In genomic region chr14:19993438-19993837, GRCh38 we compare ENCODE assay signal across 38 cellular contexts. TPM values are rescaled to one million over a fixed set of nuclear protein-coding genes. Genes with fewer than 3 reads are reported as not detected.
"Had no signal": no experiment of that assay in that cellular context is flagged by ENCODE, and none has a peak within 500 bp of the region (broad histone marks: within the 10 kb centered on the region; RNA-seq: fewer than 3 reads in every experiment).

No MANE protein-coding gene starts in this region.

- H3K27ac ChIP-seq: adrenal gland, ascending aorta, body of pancreas, brain microvascular endothelial cell, breast epithelium, cardiac muscle cell had no signal

- H3K36me3 ChIP-seq: adrenal gland, ascending aorta, brain microvascular endothelial cell, breast epithelium, cardiac muscle cell had no signal

- ATAC-seq: activated naive CD4-positive, alpha-beta T cell treated with anti-CD3 and anti-CD28 coated beads, Interleukin-2, amount 50 U/mL, for 72 hours; activated naive CD8-positive, alpha-beta T cell treated with anti-CD3 and anti-CD28 coated beads, Interleukin-2, amount 50 U/mL, for 24 hours; activated T-cell treated with anti-CD3 and anti-CD28 coated beads, Interleukin-2, amount 50 U/mL, for 4 hours; activated T-cell treated with anti-CD3 and anti-CD28 coated beads, Interleukin-2, amount 50 U/mL, for 72 hours; activated T-helper 17 cell treated with anti-CD3 and anti-CD28 coated beads, Interleukin-2, amount 50 U/mL, for 72 hours; body of pancreas had no signal

- DNase-seq: activated effector memory CD4-positive, alpha-beta T cell treated with anti-CD3 and anti-CD28 coated beads, Interleukin-2, amount 50 U/mL, for 16 hours; activated effector memory CD4-positive, alpha-beta T cell treated with Interleukin-2 at 50 U/mL for 16 hours; activated gamma-delta T cell; activated gamma-delta T cell treated with Interleukin-2 at 50 U/mL for 16 hours; activated naive CD4-positive, alpha-beta T cell; activated naive CD4-positive, alpha-beta T cell treated with anti-CD3 and anti-CD28 coated beads for 36 hours; activated naive CD4-positive, alpha-beta T cell treated with anti-CD3 and anti-CD28 coated beads, Interleukin-2, amount 10 ng/mL, durations not matched to agents 7 days and 5 days; activated naive CD4-positive, alpha-beta T cell treated with anti-CD3 and anti-CD28 coated beads, Interleukin-2, amount 50 U/mL, for 16 hours; activated naive CD4-positive, alpha-beta T cell treated with Interleukin-2 at 50 U/mL for 16 hours; activated naive CD8-positive, alpha-beta T cell treated with anti-CD3 and anti-CD28 coated beads for 36 hours; activated naive CD8-positive, alpha-beta T cell treated with anti-CD3 and anti-CD28 coated beads, Interleukin-2, amount 10 ng/mL, durations not matched to agents 7 days and 5 days; activated naive CD8-positive, alpha-beta T cell treated with anti-CD3 and anti-CD28 coated beads, Interleukin-2, amount 50 U/mL, for 24 hours; activated T-cell treated with anti-CD3 and anti-CD28 coated beads, Interleukin-2, amount 50 U/mL, for 4 hours; activated T-cell treated with anti-CD3 and anti-CD28 coated beads, Interleukin-2, amount 50 U/mL, for 48 hours; activated T-cell treated with anti-CD3 and anti-CD28 coated beads, Interleukin-2, amount 50 U/mL, for 72 hours; adrenal gland; amniotic stem cell; amygdala; anterior cingulate cortex; aorta; body of pancreas; brain microvascular endothelial cell; caudate nucleus; central memory CD4-positive, alpha-beta T cell; cerebellar nuclear complex had no signal

- H3K27me3 ChIP-seq: adrenal gland, ascending aorta, body of pancreas, brain microvascular endothelial cell, breast epithelium, cardiac muscle cell had no signal

- H3K4me1 ChIP-seq: adrenal gland, ascending aorta, body of pancreas, breast epithelium had no signal

- H3K9me3 ChIP-seq: adrenal gland, ascending aorta, body of pancreas, breast epithelium had no signal

- H3K4me3 ChIP-seq: adrenal gland, ascending aorta, body of pancreas, breast epithelium, cardiac muscle cell had no signal

RNA-seq across cellular contexts. Expression of gene OR4Q2, which starts 8.5 kb away (rescaled TPM):
- total RNA-seq: activated naive CD4-positive, alpha-beta T cell treated with anti-CD3 and anti-CD28 coated beads for 36 hours; activated naive CD4-positive, alpha-beta T cell treated with anti-CD3 and anti-CD28 coated beads, Interleukin-2, amount 50 U/mL, for 72 hours; activated naive CD8-positive, alpha-beta T cell treated with anti-CD3 and anti-CD28 coated beads for 36 hours; activated naive CD8-positive, alpha-beta T cell treated with anti-CD3 and anti-CD28 coated beads, Interleukin-2, amount 10 ng/mL, durations not matched to agents 7 days and 5 days; activated T-cell treated with anti-CD3 and anti-CD28 coated beads, Interleukin-2, amount 50 U/mL, for 4 hours; activated T-cell treated with anti-CD3 and anti-CD28 coated beads, Interleukin-2, amount 50 U/mL, for 72 hours; activated T-helper 1 cell treated with anti-CD3 and anti-CD28 coated beads, Interleukin-12 subunit alpha, Interleukin-12 subunit beta, Interleukin-2, Interleukin-4 antibody, amounts not matched to agents 30 ng/mL and 10 ng/mL and 1 ng/mL, durations not matched to agents 14 hours and 24 hours and 36 hours; activated T-helper 17 cell treated with anti-CD3 and anti-CD28 coated beads, Interleukin-2, amount 50 U/mL, for 72 hours; activated T-helper 2 cell treated with anti-CD3 and anti-CD28 coated beads, Interferon-gamma antibody, Interleukin-2, Interleukin-4, amounts not matched to agents 10 μg/mL and 5 μg/mL and 100 μg/mL, durations not matched to agents 14 hours and 24 hours and 36 hours; adrenal gland; aorta; ascending aorta; astrocyte; body of pancreas; breast epithelium; bronchial epithelial cell; cardiac muscle cell; cardiac septum; cerebellum; chondrocyte had no signal
- polyA plus RNA-seq: adipose tissue, adrenal gland, aorta, cardiac muscle cell had no signal

RNA-seq across cellular contexts. Expression of gene OR4K15, which starts 18.0 kb away (rescaled TPM):
- total RNA-seq: activated naive CD4-positive, alpha-beta T cell treated with anti-CD3 and anti-CD28 coated beads for 36 hours; activated naive CD4-positive, alpha-beta T cell treated with anti-CD3 and anti-CD28 coated beads, Interleukin-2, amount 50 U/mL, for 72 hours; activated naive CD8-positive, alpha-beta T cell treated with anti-CD3 and anti-CD28 coated beads for 36 hours; activated naive CD8-positive, alpha-beta T cell treated with anti-CD3 and anti-CD28 coated beads, Interleukin-2, amount 10 ng/mL, durations not matched to agents 7 days and 5 days; activated T-cell treated with anti-CD3 and anti-CD28 coated beads, Interleukin-2, amount 50 U/mL, for 4 hours; activated T-cell treated with anti-CD3 and anti-CD28 coated beads, Interleukin-2, amount 50 U/mL, for 72 hours; activated T-helper 1 cell treated with anti-CD3 and anti-CD28 coated beads, Interleukin-12 subunit alpha, Interleukin-12 subunit beta, Interleukin-2, Interleukin-4 antibody, amounts not matched to agents 30 ng/mL and 10 ng/mL and 1 ng/mL, durations not matched to agents 14 hours and 24 hours and 36 hours; activated T-helper 17 cell treated with anti-CD3 and anti-CD28 coated beads, Interleukin-2, amount 50 U/mL, for 72 hours; activated T-helper 2 cell treated with anti-CD3 and anti-CD28 coated beads, Interferon-gamma antibody, Interleukin-2, Interleukin-4, amounts not matched to agents 10 μg/mL and 5 μg/mL and 100 μg/mL, durations not matched to agents 14 hours and 24 hours and 36 hours; adrenal gland; aorta; ascending aorta; astrocyte; body of pancreas; breast epithelium; bronchial epithelial cell; cardiac muscle cell; cardiac septum; cerebellum; chondrocyte had no signal
- polyA plus RNA-seq: adipose tissue, adrenal gland, aorta, cardiac muscle cell had no signal

RNA-seq across cellular contexts. Expression of gene OR4K14, which starts 25.7 kb away (rescaled TPM):
- total RNA-seq: activated naive CD4-positive, alpha-beta T cell treated with anti-CD3 and anti-CD28 coated beads for 36 hours; activated naive CD4-positive, alpha-beta T cell treated with anti-CD3 and anti-CD28 coated beads, Interleukin-2, amount 50 U/mL, for 72 hours; activated naive CD8-positive, alpha-beta T cell treated with anti-CD3 and anti-CD28 coated beads for 36 hours; activated naive CD8-positive, alpha-beta T cell treated with anti-CD3 and anti-CD28 coated beads, Interleukin-2, amount 10 ng/mL, durations not matched to agents 7 days and 5 days; activated T-cell treated with anti-CD3 and anti-CD28 coated beads, Interleukin-2, amount 50 U/mL, for 4 hours; activated T-cell treated with anti-CD3 and anti-CD28 coated beads, Interleukin-2, amount 50 U/mL, for 72 hours; activated T-helper 1 cell treated with anti-CD3 and anti-CD28 coated beads, Interleukin-12 subunit alpha, Interleukin-12 subunit beta, Interleukin-2, Interleukin-4 antibody, amounts not matched to agents 30 ng/mL and 10 ng/mL and 1 ng/mL, durations not matched to agents 14 hours and 24 hours and 36 hours; activated T-helper 17 cell treated with anti-CD3 and anti-CD28 coated beads, Interleukin-2, amount 50 U/mL, for 72 hours; activated T-helper 2 cell treated with anti-CD3 and anti-CD28 coated beads, Interferon-gamma antibody, Interleukin-2, Interleukin-4, amounts not matched to agents 10 μg/mL and 5 μg/mL and 100 μg/mL, durations not matched to agents 14 hours and 24 hours and 36 hours; adrenal gland; aorta; ascending aorta; astrocyte; body of pancreas; breast epithelium; bronchial epithelial cell; cardiac muscle cell; cardiac septum; cerebellum; chondrocyte had no signal
- polyA plus RNA-seq: adipose tissue, adrenal gland, aorta, cardiac muscle cell had no signal

RNA-seq across cellular contexts. Expression of gene OR4K13, which starts 42.4 kb away (rescaled TPM):
- total RNA-seq: activated naive CD4-positive, alpha-beta T cell treated with anti-CD3 and anti-CD28 coated beads for 36 hours; activated naive CD4-positive, alpha-beta T cell treated with anti-CD3 and anti-CD28 coated beads, Interleukin-2, amount 50 U/mL, for 72 hours; activated naive CD8-positive, alpha-beta T cell treated with anti-CD3 and anti-CD28 coated beads for 36 hours; activated naive CD8-positive, alpha-beta T cell treated with anti-CD3 and anti-CD28 coated beads, Interleukin-2, amount 10 ng/mL, durations not matched to agents 7 days and 5 days; activated T-cell treated with anti-CD3 and anti-CD28 coated beads, Interleukin-2, amount 50 U/mL, for 4 hours; activated T-cell treated with anti-CD3 and anti-CD28 coated beads, Interleukin-2, amount 50 U/mL, for 72 hours; activated T-helper 1 cell treated with anti-CD3 and anti-CD28 coated beads, Interleukin-12 subunit alpha, Interleukin-12 subunit beta, Interleukin-2, Interleukin-4 antibody, amounts not matched to agents 30 ng/mL and 10 ng/mL and 1 ng/mL, durations not matched to agents 14 hours and 24 hours and 36 hours; activated T-helper 17 cell treated with anti-CD3 and anti-CD28 coated beads, Interleukin-2, amount 50 U/mL, for 72 hours; activated T-helper 2 cell treated with anti-CD3 and anti-CD28 coated beads, Interferon-gamma antibody, Interleukin-2, Interleukin-4, amounts not matched to agents 10 μg/mL and 5 μg/mL and 100 μg/mL, durations not matched to agents 14 hours and 24 hours and 36 hours; adrenal gland; aorta; ascending aorta; astrocyte; body of pancreas; breast epithelium; bronchial epithelial cell; cardiac muscle cell; cardiac septum; cerebellum; chondrocyte had no signal
- polyA plus RNA-seq: adipose tissue, adrenal gland, aorta, cardiac muscle cell had no signal
